In genomic region chr1:43648448-43648847, GRCh38 we compare ENCODE assay signal across 11 cellular contexts. TPM values are rescaled to one million over a fixed set of nuclear protein-coding genes. Genes with fewer than 3 reads are reported as not detected.
A peak's percentile ranks its signal among the peaks of the same experiment; 100 is the strongest.
DNase-seq lines count a peak whose midpoint lies in the region; ATAC-seq and TF ChIP-seq lines count a peak whose summit lies in the region.
"Had no signal": no experiment of that assay in that cellular context is flagged by ENCODE, and none has a peak within 500 bp of the region (broad histone marks: within the 10 kb centered on the region; RNA-seq: fewer than 3 reads in every experiment).

No MANE protein-coding gene starts in this region.

- ATAC-seq in Panc1 = no peak
- no peak for ATAC-seq in stimulated activated effector memory CD8-positive, alpha-beta T cell treated with anti-CD3 and anti-CD28 coated beads, Interleukin-12 subunit alpha, Interleukin-12 subunit beta, amount 100 ng/mL, for 72 hours

- CTCF ChIA-PET in Panc1 (lab: Charles Lee) = no interaction called here

- H3K4me3 ChIP-seq in Panc1 (ENCODE audit: low read depth in 2 of 2, low read length in 2 of 2) = no peak overlapping the region
- H3K4me3 ChIP-seq: lung had no signal

- intact Hi-C loops in Panc1 (cut with micrococcal nuclease; ENCODE audit: unreplicated experiment) = no loop called here

- peak overlapping the region; percentile 95 for H3K27ac ChIP-seq in Panc1 (ENCODE audit: low read length)

- H3K27me3 ChIP-seq in Panc1 (ENCODE audit: control insufficient read depth, insufficient read depth, low read length) = no peaks in the 10 kb centered on the region

- H3K4me1 ChIP-seq in Panc1 (ENCODE audit: control insufficient read depth, insufficient read depth, low read length) = peaks cover 20% of the 10 kb centered on the region

- POLR2A ChIA-PET in Panc1 (lab: Charles Lee) = no interaction called here

- in situ Hi-C loops in Panc1 (cut with HindIII; ENCODE audit: low pct_unique_long_range_greater_than_20kb, low sequenced_read_pairs) = no loop called here

- H3K4me3 Mint-ChIP-seq in T-helper 1 cell treated with Interleukin-12 subunit alpha and Interleukin-12 subunit beta and Interleukin-4 antibody, amounts not matched to agents 30 μg/mL and 1 μg/mL, for 36 hours = peak overlapping the region; percentile 87
- H3K4me3 Mint-ChIP-seq in endothelial cell (ENCODE audit: unreplicated experiment) (peak overlapping the region; percentile 99), chondrocyte (ENCODE audit: unreplicated experiment) (no peak overlapping the region)
- peak overlapping the region; percentile 97 for H3K4me3 Mint-ChIP-seq in stimulated activated effector memory CD8-positive, alpha-beta T cell treated with anti-CD3 and anti-CD28 coated beads, Interleukin-12 subunit alpha, Interleukin-12 subunit beta, amount 100 ng/mL, for 72 hours

- peaks cover 22% of the 10 kb centered on the region for H3K27me3 Mint-ChIP-seq in T-helper 1 cell treated with Interleukin-12 subunit alpha and Interleukin-12 subunit beta and Interleukin-4 antibody, amounts not matched to agents 30 μg/mL and 1 μg/mL, for 36 hours (ENCODE audit: low read depth)
- H3K27me3 Mint-ChIP-seq in endothelial cell (ENCODE audit: unreplicated experiment) = peaks cover 3% of the 10 kb centered on the region
- H3K27me3 Mint-ChIP-seq in chondrocyte (ENCODE audit: low read depth) = peaks cover 10% of the 10 kb centered on the region

- BruUV-seq in Panc1 (replicated peaks; lab: Mats Ljungman, UMichigan) = no TSS peak

- peaks cover 6% of the 10 kb centered on the region for H3K36me3 Mint-ChIP-seq in T-helper 1 cell treated with Interleukin-12 subunit alpha and Interleukin-12 subunit beta and Interleukin-4 antibody, amounts not matched to agents 30 μg/mL and 1 μg/mL, for 36 hours (ENCODE audit: low read depth)
- H3K36me3 Mint-ChIP-seq in endothelial cell (ENCODE audit: low read depth, unreplicated experiment) = peaks cover 5% of the 10 kb centered on the region
- peaks cover 25% of the 10 kb centered on the region for H3K36me3 Mint-ChIP-seq in stimulated activated effector memory CD8-positive, alpha-beta T cell treated with anti-CD3 and anti-CD28 coated beads, Interleukin-12 subunit alpha, Interleukin-12 subunit beta, amount 100 ng/mL, for 72 hours
- peaks cover 4% of the 10 kb centered on the region for H3K36me3 Mint-ChIP-seq in chondrocyte (ENCODE audit: low read depth)

- no peak for DNase-seq in T-helper 1 cell
- DNase-seq in Panc1 (ENCODE audit: low read depth, low spot score) = no peak
- DNase-seq in endothelial cell (ENCODE audit: low spot score) = no peak
- no peak for DNase-seq in stimulated activated effector memory CD8-positive, alpha-beta T cell treated with anti-CD3 and anti-CD28 coated beads, Interleukin-12 subunit alpha, Interleukin-12 subunit beta, amount 100 ng/mL, for 72 hours (ENCODE audit: low spot score in 2 of 2)
- DNase-seq in DMS114 treated with DMSO at 0.1 percent for 48 hours (lab: John Stamatoyannopoulos, UW; ENCODE audit: unreplicated experiment) = no peak
- DNase-seq in chondrocyte (ENCODE audit: low spot score) = no peak
- no peak for DNase-seq in NCI-H524 (lab: John Stamatoyannopoulos, UW)
- DNase-seq: NCI-H1092 had no signal

- H3K36me3 ChIP-seq in Panc1 (ENCODE audit: control insufficient read depth, insufficient read depth, low read length) = peaks cover under 1% of the 10 kb centered on the region
- H3K36me3 ChIP-seq: thoracic aorta had no signal

- peaks cover 18% of the 10 kb centered on the region for H3K4me1 Mint-ChIP-seq in T-helper 1 cell treated with Interleukin-12 subunit alpha and Interleukin-12 subunit beta and Interleukin-4 antibody, amounts not matched to agents 30 μg/mL and 1 μg/mL, for 36 hours (ENCODE audit: low read depth)
- H3K4me1 Mint-ChIP-seq in endothelial cell (ENCODE audit: unreplicated experiment) = peaks cover 25% of the 10 kb centered on the region
- peaks cover 24% of the 10 kb centered on the region for H3K4me1 Mint-ChIP-seq in stimulated activated effector memory CD8-positive, alpha-beta T cell treated with anti-CD3 and anti-CD28 coated beads, Interleukin-12 subunit alpha, Interleukin-12 subunit beta, amount 100 ng/mL, for 72 hours
- H3K4me1 Mint-ChIP-seq in chondrocyte (ENCODE audit: low read depth) = peaks cover 30% of the 10 kb centered on the region

- no peaks in the 10 kb centered on the region for H3K9me3 ChIP-seq in Panc1 (ENCODE audit: control insufficient read depth, insufficient read depth, low read depth, low read length)
- H3K9me3 ChIP-seq: thoracic aorta had no signal

- TF ChIP-seq CTCF in Panc1 (IDR thresholded peaks at IDR 0.05) = no peak
- TF ChIP-seq CTCF in endothelial cell (IDR thresholded peaks at IDR 0.05; ENCODE audit: unreplicated experiment) = no peak
- TF ChIP-seq CTCF in chondrocyte (IDR thresholded peaks at IDR 0.05) = no peak

- H3K9me3 Mint-ChIP-seq in T-helper 1 cell treated with Interleukin-12 subunit alpha and Interleukin-12 subunit beta and Interleukin-4 antibody, amounts not matched to agents 30 μg/mL and 1 μg/mL, for 36 hours = no peaks in the 10 kb centered on the region
- H3K9me3 Mint-ChIP-seq in endothelial cell (ENCODE audit: unreplicated experiment) (no peaks in the 10 kb centered on the region), chondrocyte (ENCODE audit: low read depth) (no peaks in the 10 kb centered on the region)
- no peaks in the 10 kb centered on the region for H3K9me3 Mint-ChIP-seq in stimulated activated effector memory CD8-positive, alpha-beta T cell treated with anti-CD3 and anti-CD28 coated beads, Interleukin-12 subunit alpha, Interleukin-12 subunit beta, amount 100 ng/mL, for 72 hours

- H3K27ac Mint-ChIP-seq in T-helper 1 cell treated with Interleukin-12 subunit alpha and Interleukin-12 subunit beta and Interleukin-4 antibody, amounts not matched to agents 30 μg/mL and 1 μg/mL, for 36 hours = peak overlapping the region; percentile 92
- H3K27ac Mint-ChIP-seq in endothelial cell (ENCODE audit: unreplicated experiment) (peak overlapping the region; percentile 99), chondrocyte (ENCODE audit: unreplicated experiment) (no peak overlapping the region)
- H3K27ac Mint-ChIP-seq in stimulated activated effector memory CD8-positive, alpha-beta T cell treated with anti-CD3 and anti-CD28 coated beads, Interleukin-12 subunit alpha, Interleukin-12 subunit beta, amount 100 ng/mL, for 72 hours = peak overlapping the region; percentile 97

RNA-seq across cellular contexts. Expression of gene KDM4A, which starts 1.5 kb away (rescaled TPM):
- 48.2 TPM for total RNA-seq in Panc1 (2021; ENCODE audit: unreplicated experiment)
- polyA plus RNA-seq in Panc1 (2012; ENCODE audit: insufficient read length) = 42.7 TPM
- 62.5 TPM for total RNA-seq in endothelial cell (ENCODE audit: unreplicated experiment)
- total RNA-seq in chondrocyte = 48.3 to 50.8 TPM (median 49.8 TPM) in 3 replicates

RNA-seq across cellular contexts. Expression of gene ST3GAL3, which starts 58.9 kb away (rescaled TPM):
- total RNA-seq in Panc1 (2021; ENCODE audit: unreplicated experiment) = 26.0 TPM
- 17.9 TPM for polyA plus RNA-seq in Panc1 (2012; ENCODE audit: insufficient read length)
- total RNA-seq in endothelial cell (ENCODE audit: unreplicated experiment) = 14.9 TPM
- total RNA-seq in chondrocyte = 15.2 to 28.7 TPM (median 17.0 TPM) in 3 replicates
